ENCODE assay signal across 22 cellular contexts in the genomic region with DNA sequence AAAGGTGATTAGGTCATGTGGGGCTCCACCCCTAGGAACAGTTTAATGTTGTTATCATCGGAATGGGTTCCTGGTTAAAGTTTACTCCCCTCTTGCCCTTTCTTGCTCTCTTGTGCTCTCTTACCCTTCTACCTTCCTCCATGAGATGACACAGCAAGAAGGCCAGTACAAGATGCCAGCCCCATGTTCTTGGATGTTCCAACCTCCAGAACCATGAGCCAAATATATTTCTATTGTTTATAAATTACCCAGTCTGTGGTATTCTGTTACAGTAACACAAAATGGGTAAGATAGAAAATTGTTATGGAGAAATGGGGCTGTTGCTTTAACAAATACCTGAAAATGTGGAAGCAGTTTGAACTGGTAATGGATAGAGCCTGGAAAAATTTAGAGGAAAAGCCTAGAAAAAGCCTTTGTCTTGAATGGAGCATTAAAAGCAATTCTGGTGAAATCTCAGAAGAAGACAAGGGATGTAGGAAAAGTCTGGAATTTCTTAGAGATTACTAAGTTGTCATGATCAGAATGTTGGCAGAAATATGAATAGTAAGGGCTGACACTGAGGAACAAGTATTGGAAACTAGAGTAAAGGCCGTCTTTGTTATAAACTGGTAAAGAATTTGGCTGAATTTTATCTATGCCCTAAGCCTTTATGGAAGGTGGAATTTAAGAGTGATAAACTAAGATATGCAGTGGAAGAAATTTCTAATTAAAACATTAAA. TPM values are rescaled to one million over a fixed set of nuclear protein-coding genes. Genes with fewer than 3 reads are reported as not detected.
DNase-seq lines count a peak whose midpoint lies in the region; ATAC-seq and TF ChIP-seq lines count a peak whose summit lies in the region.
"Had no signal": no experiment of that assay in that cellular context is flagged by ENCODE, and none has a peak within 500 bp of the region (broad histone marks: within the 10 kb centered on the region; RNA-seq: fewer than 3 reads in every experiment).

No MANE protein-coding gene starts in this region.

- H3K4me3 Mint-ChIP-seq in HFFc6, result peak overlapping the region; percentile 23
- H3K4me3 Mint-ChIP-seq in CD14-positive monocyte, result no peak overlapping the region
- H3K4me3 Mint-ChIP-seq in CD4-positive, alpha-beta T cell, result no peak overlapping the region
- H3K4me3 Mint-ChIP-seq: activated CD4-positive, alpha-beta memory T cell treated with anti-CD3 and anti-CD28 coated beads, Interleukin-2, amount 10 ng/mL, durations not matched to agents 7 days and 5 days; activated naive CD4-positive, alpha-beta T cell treated with anti-CD3 and anti-CD28 coated beads, Interleukin-2, amount 50 U/mL, for 24 hours; activated T-cell treated with anti-CD3 and anti-CD28 coated beads, Interleukin-2, amount 50 U/mL, for 24 hours; nephron progenitor cell; WTC11 had no signal

- H3K9me3 Mint-ChIP-seq in HFFc6 (no peaks in the 10 kb centered on the region), CD14-positive monocyte (peaks cover 0 to 13% (median 5%) of the 10 kb centered on the region in 7 donors)
- no peaks in the 10 kb centered on the region for H3K9me3 Mint-ChIP-seq in CD4-positive, alpha-beta T cell
- H3K9me3 Mint-ChIP-seq: activated CD4-positive, alpha-beta memory T cell treated with anti-CD3 and anti-CD28 coated beads, Interleukin-2, amount 10 ng/mL, durations not matched to agents 7 days and 5 days; activated naive CD4-positive, alpha-beta T cell treated with anti-CD3 and anti-CD28 coated beads, Interleukin-2, amount 50 U/mL, for 24 hours; activated T-cell treated with anti-CD3 and anti-CD28 coated beads, Interleukin-2, amount 50 U/mL, for 24 hours had no signal

- no peak overlapping the region for H3K4me3 ChIP-seq in osteoblast (ENCODE audit: insufficient read depth, low read length)
- H3K4me3 ChIP-seq: A549, prostate gland, SJCRH30 had no signal

- no peak for ATAC-seq in CD4-positive, alpha-beta T cell (ENCODE audit: poor library complexity)
- ATAC-seq: A549, WTC11 had no signal

- H3K4me1 Mint-ChIP-seq in HFFc6 (ENCODE audit: low read depth), result peaks cover 37% of the 10 kb centered on the region
- H3K4me1 Mint-ChIP-seq in CD14-positive monocyte, result no peaks in the 10 kb centered on the region
- no peaks in the 10 kb centered on the region for H3K4me1 Mint-ChIP-seq in CD4-positive, alpha-beta T cell (ENCODE audit: low read depth)
- H3K4me1 Mint-ChIP-seq: activated CD4-positive, alpha-beta memory T cell treated with anti-CD3 and anti-CD28 coated beads, Interleukin-2, amount 10 ng/mL, durations not matched to agents 7 days and 5 days; activated naive CD4-positive, alpha-beta T cell treated with anti-CD3 and anti-CD28 coated beads, Interleukin-2, amount 50 U/mL, for 24 hours; nephron progenitor cell; WTC11 had no signal

- H3K4me2 ChIP-seq in osteoblast (ENCODE audit: insufficient read depth, low read length), result peak overlapping the region; percentile 28
- H3K4me2 ChIP-seq: A549 had no signal

- peak; percentile 71 for DNase-seq in AG08395 (ENCODE audit: low spot score)
- DNase-seq in HFFc6, result peak; percentile 59
- peak; percentile 30 for DNase-seq in epidermal melanocyte (ENCODE audit: insufficient read length, low spot score)
- peak; percentile 74 for DNase-seq in osteoblast (ENCODE audit: insufficient read length, low spot score, missing footprints)
- no peak for DNase-seq in CD14-positive monocyte (ENCODE audit: low spot score)
- no peak for DNase-seq in NCI-H146 (lab: John Stamatoyannopoulos, UW)
- DNase-seq in CD4-positive, alpha-beta T cell, result no peak
- no peak for DNase-seq in NCI-H2107 treated with DMSO at 0.1 percent for 48 hours (lab: John Stamatoyannopoulos, UW; ENCODE audit: unreplicated experiment)
- DNase-seq: activated CD4-positive, alpha-beta memory T cell treated with anti-CD3 and anti-CD28 coated beads, Interleukin-2, amount 10 ng/mL, durations not matched to agents 7 days and 5 days; activated T-cell treated with anti-CD3 and anti-CD28 coated beads, Interleukin-2, amount 50 U/mL, for 24 hours; Caco-2; erythroblast; hippocampal formation; Karpas-422; kidney glomerular epithelial cell; NCI-H1092; nephron progenitor cell; SJCRH30 had no signal

- no peaks in the 10 kb centered on the region for H3K79me2 ChIP-seq in osteoblast (ENCODE audit: insufficient read depth, low read length)

- peak overlapping the region; percentile 78 for H3K27ac Mint-ChIP-seq in HFFc6
- no peak overlapping the region for H3K27ac Mint-ChIP-seq in CD14-positive monocyte
- H3K27ac Mint-ChIP-seq in CD4-positive, alpha-beta T cell, result no peak overlapping the region
- H3K27ac Mint-ChIP-seq: activated CD4-positive, alpha-beta memory T cell treated with anti-CD3 and anti-CD28 coated beads, Interleukin-2, amount 10 ng/mL, durations not matched to agents 7 days and 5 days; activated naive CD4-positive, alpha-beta T cell treated with anti-CD3 and anti-CD28 coated beads, Interleukin-2, amount 50 U/mL, for 24 hours; activated T-cell treated with anti-CD3 and anti-CD28 coated beads, Interleukin-2, amount 50 U/mL, for 24 hours; nephron progenitor cell; WTC11 had no signal

- H3K36me3 ChIP-seq in osteoblast (ENCODE audit: insufficient read depth, low read length), result no peaks in the 10 kb centered on the region
- H3K36me3 ChIP-seq: prostate gland, SJCRH30 had no signal

- peaks cover 30% of the 10 kb centered on the region for H3K4me1 ChIP-seq in osteoblast (ENCODE audit: insufficient read depth, low read length)
- H3K4me1 ChIP-seq: A549, Caco-2, prostate gland, SJCRH30 had no signal

- H3K27me3 Mint-ChIP-seq in HFFc6 (ENCODE audit: insufficient read depth), result no peaks in the 10 kb centered on the region
- H3K27me3 Mint-ChIP-seq in CD14-positive monocyte (ENCODE audit: low read depth in 3 of 3), result peaks cover 0 to 3% (median 0%) of the 10 kb centered on the region in 3 donors
- H3K27me3 Mint-ChIP-seq in CD4-positive, alpha-beta T cell, result peaks cover 25% of the 10 kb centered on the region

- POLR2A ChIA-PET in CD4-positive, alpha-beta T cell (lab: Charles Lee), result no interaction called here

- H3K9me3 ChIP-seq in osteoblast (ENCODE audit: low read depth, low read length), result no peaks in the 10 kb centered on the region
- no peaks in the 10 kb centered on the region for H3K9me3 ChIP-seq in CD4-positive, alpha-beta T cell (ENCODE audit: control insufficient read depth, low read length)
- H3K9me3 ChIP-seq: A549, Caco-2, prostate gland, SJCRH30 had no signal

- TF ChIP-seq CTCF in HFFc6 (IDR thresholded peaks at IDR 0.05), result no peak
- TF ChIP-seq CTCF in osteoblast (IDR thresholded peaks at IDR 0.05; ENCODE audit: extremely low read depth, low read depth, low read length), result no peak
- no peak for TF ChIP-seq CTCF in CD14-positive monocyte (IDR thresholded peaks at IDR 0.05)
- TF ChIP-seq CTCF in CD4-positive, alpha-beta T cell (IDR thresholded peaks at IDR 0.05), result no peak

- intact Hi-C loops in CD14-positive monocyte (cut with micrococcal nuclease), result no loop called here
- intact Hi-C loops in CD4-positive, alpha-beta T cell (cut with DNase I, micrococcal nuclease), result no loop called here

- no peaks in the 10 kb centered on the region for H3K36me3 Mint-ChIP-seq in HFFc6 (ENCODE audit: low read depth)
- no peaks in the 10 kb centered on the region for H3K36me3 Mint-ChIP-seq in CD14-positive monocyte
- no peaks in the 10 kb centered on the region for H3K36me3 Mint-ChIP-seq in CD4-positive, alpha-beta T cell (ENCODE audit: low read depth)
- H3K36me3 Mint-ChIP-seq: activated naive CD4-positive, alpha-beta T cell treated with anti-CD3 and anti-CD28 coated beads, Interleukin-2, amount 50 U/mL, for 24 hours; WTC11 had no signal

- CTCF ChIA-PET in CD4-positive, alpha-beta T cell (lab: Charles Lee), result interaction anchor here (0.6 kb wide), 1 partner anchor 72 kb away, joined by 3 read pairs; no protein-coding TSS in a partner anchor

- peak overlapping the region; percentile 41 for H2AFZ ChIP-seq in osteoblast (ENCODE audit: low read length)

- H4K20me1 ChIP-seq in osteoblast (ENCODE audit: insufficient read depth, low read length), result no peaks in the 10 kb centered on the region

- H3K27me3 ChIP-seq in osteoblast (ENCODE audit: insufficient read depth, low read length), result no peaks in the 10 kb centered on the region
- H3K27me3 ChIP-seq in CD4-positive, alpha-beta T cell (ENCODE audit: control insufficient read depth, insufficient read depth, low read length), result peaks cover 10% of the 10 kb centered on the region
- H3K27me3 ChIP-seq: SJCRH30 had no signal

- peak overlapping the region; percentile 72 for H3K27ac ChIP-seq in osteoblast (ENCODE audit: low read depth, low read length)
- H3K27ac ChIP-seq in CD4-positive, alpha-beta T cell (ENCODE audit: low read depth, low read length), result no peak overlapping the region
- H3K27ac ChIP-seq: A549, prostate gland, SJCRH30 had no signal

RNA-seq across cellular contexts. Expression of gene TSC22D1, which starts 53.5 kb away (rescaled TPM):
- total RNA-seq in HFFc6 (2021; fragmentation: NEBNext Ultra II Directional; extraction: Animal tissue kit (Norgen Biotek cat#: 25700)), result 10 to 100 TPM; 42.3 to 49.4 (median 45.2) TPM
- total RNA-seq in osteoblast, result 159 and 173 TPM in 2 replicates
- polyA plus RNA-seq in CD14-positive monocyte, result 1 to 10 TPM; 1.9 to 3.1 TPM
- total RNA-seq in CD4-positive, alpha-beta T cell, result 10 to 100 TPM; 24.0 to 26.5 TPM

Comparison
In these comparisons a context has a peak if more than half of its experiments do, and no peak if none do; other contexts are left out.
1. DNase-seq: peak in AG08395 (single experiment), HFFc6 (single experiment), epidermal melanocyte (single experiment) and osteoblast (single experiment); none in CD14-positive monocyte (single experiment), NCI-H146 (single experiment), CD4-positive, alpha-beta T cell (0 of 10) and NCI-H2107 treated with DMSO at 0.1 percent for 48 hours (single experiment).